In genomic region chr18:56068030-56068671, GRCh38 we compare ENCODE assay signal across 12 cellular contexts.
A peak's percentile ranks its signal among the peaks of the same experiment; 100 is the strongest.
DNase-seq lines count a peak whose midpoint lies in the region; ATAC-seq and TF ChIP-seq lines count a peak whose summit lies in the region.
"Had no signal": no experiment of that assay in that cellular context is flagged by ENCODE, and none has a peak within 500 bp of the region (broad histone marks: within the 10 kb centered on the region; RNA-seq: fewer than 3 reads in every experiment).

No MANE protein-coding gene starts in this region.

- H3K27me3 Mint-ChIP-seq in CD4-positive, alpha-beta T cell: no peaks in the 10 kb centered on the region

- TF ChIP-seq CTCF in heart right ventricle (IDR thresholded peaks at IDR 0.05): no peak
- no peak for TF ChIP-seq CTCF in foreskin keratinocyte (conservative IDR thresholded peaks at IDR 0.05)
- no peak for TF ChIP-seq CTCF in suprapubic skin (IDR thresholded peaks at IDR 0.05)
- TF ChIP-seq CTCF in CD4-positive, alpha-beta T cell (IDR thresholded peaks at IDR 0.05): no peak

- TF ChIP-seq POLR2A in suprapubic skin (IDR thresholded peaks at IDR 0.05): no peak

- H3K4me1 ChIP-seq in heart right ventricle (peaks cover 0 to 32% (median 8%) of the 10 kb centered on the region in 9 donors), right cardiac atrium (ENCODE audit: control insufficient read depth, insufficient read depth, low read length) (peaks cover 6% of the 10 kb centered on the region), foreskin keratinocyte (peaks cover 4% of the 10 kb centered on the region), suprapubic skin (peaks cover 19% of the 10 kb centered on the region)

- no peak overlapping the region for H3K4me3 Mint-ChIP-seq in CD4-positive, alpha-beta T cell

- POLR2A ChIA-PET in CD4-positive, alpha-beta T cell (lab: Charles Lee): no interaction called here

- H3K4me3 ChIP-seq in heart right ventricle (no peak overlapping the region), right cardiac atrium (ENCODE audit: low read length) (no peak overlapping the region), suprapubic skin (no peak overlapping the region)

- CTCF ChIA-PET in CD4-positive, alpha-beta T cell (lab: Charles Lee): no interaction called here

- peak overlapping the region in 8 of 10 donors; percentile 17 to 81 (median 38) for H3K27ac ChIP-seq in heart right ventricle
- H3K27ac ChIP-seq in right cardiac atrium (ENCODE audit: low read length): no peak overlapping the region
- peak overlapping the region; percentile 21 for H3K27ac ChIP-seq in foreskin keratinocyte
- peak overlapping the region; percentile 14 for H3K27ac ChIP-seq in suprapubic skin
- H3K27ac ChIP-seq in CD4-positive, alpha-beta T cell (ENCODE audit: low read depth, low read length): no peak overlapping the region

- H3K36me3 ChIP-seq in heart right ventricle: no peaks in the 10 kb centered on the region
- H3K36me3 ChIP-seq in suprapubic skin: no peaks in the 10 kb centered on the region

- TF ChIP-seq EP300 in suprapubic skin (IDR thresholded peaks at IDR 0.05): no peak

- intact Hi-C loops in heart right ventricle (cut with DNase I) (no loop called here), right cardiac atrium (cut with DNase I) (no loop called here)
- intact Hi-C loops in CD4-positive, alpha-beta T cell (cut with DNase I, micrococcal nuclease): no loop called here

- H3K9me3 ChIP-seq in heart right ventricle: peaks cover 0 to 21% (median 2%) of the 10 kb centered on the region in 11 donors
- no peaks in the 10 kb centered on the region for H3K9me3 ChIP-seq in right cardiac atrium (ENCODE audit: control insufficient read depth, low read length)
- no peaks in the 10 kb centered on the region for H3K9me3 ChIP-seq in suprapubic skin
- no peaks in the 10 kb centered on the region for H3K9me3 ChIP-seq in CD4-positive, alpha-beta T cell (ENCODE audit: control insufficient read depth, low read length)

- no peak overlapping the region for H3K27ac Mint-ChIP-seq in CD4-positive, alpha-beta T cell
- H3K27ac Mint-ChIP-seq: activated naive CD4-positive, alpha-beta T cell treated with anti-CD3 and anti-CD28 coated beads, Interleukin-2, amount 50 U/mL, for 72 hours had no signal

- peak in 1 of 2 donors; percentile 36 for DNase-seq in heart right ventricle
- no peak for DNase-seq in right cardiac atrium
- peak; percentile 85 to 92 for DNase-seq in foreskin keratinocyte
- DNase-seq in suprapubic skin (ENCODE audit: low spot score in 2 of 2): no peak
- DNase-seq in CD4-positive, alpha-beta T cell: no peak
- DNase-seq in NCI-H2029 treated with DMSO at 0.1 percent for 48 hours (lab: John Stamatoyannopoulos, UW): no peak
- DNase-seq: NCI-H187, small intestine, trophoblast cell had no signal

- H3K4me1 Mint-ChIP-seq in CD4-positive, alpha-beta T cell (ENCODE audit: low read depth): no peaks in the 10 kb centered on the region

- ATAC-seq in heart right ventricle: peak in 7 of 8 donors; percentile 29 to 64 (median 48)
- ATAC-seq in right cardiac atrium: no peak
- peak; percentile 85 for ATAC-seq in SK-N-SH treated with all-trans-retinoic acid at 6 μM for 48 hours
- peak; percentile 96 for ATAC-seq in foreskin keratinocyte
- ATAC-seq in CD4-positive, alpha-beta T cell (ENCODE audit: poor library complexity): no peak
- no peak for ATAC-seq in HG02642 (IDR thresholded peaks at IDR 0.05; ENCODE audit: poor library complexity, unreplicated experiment)
- ATAC-seq: activated naive CD4-positive, alpha-beta T cell treated with anti-CD3 and anti-CD28 coated beads, Interleukin-2, amount 50 U/mL, for 72 hours had no signal

- 59% methylated on average over 2 of the region's 2 CpGs for WGBS in heart right ventricle, 2 donors
- WGBS in right cardiac atrium: 62% methylated on average over 2 of the region's 2 CpGs
- WGBS in suprapubic skin: 70% methylated on average over 2 of the region's 2 CpGs

- no peaks in the 10 kb centered on the region for H3K36me3 Mint-ChIP-seq in CD4-positive, alpha-beta T cell (ENCODE audit: low read depth)
- H3K36me3 Mint-ChIP-seq: activated naive CD4-positive, alpha-beta T cell treated with anti-CD3 and anti-CD28 coated beads, Interleukin-2, amount 50 U/mL, for 72 hours had no signal

- H3K27me3 ChIP-seq in heart right ventricle (no peaks in the 10 kb centered on the region), right cardiac atrium (ENCODE audit: control insufficient read depth, insufficient read depth) (no peaks in the 10 kb centered on the region), foreskin keratinocyte (no peaks in the 10 kb centered on the region), suprapubic skin (no peaks in the 10 kb centered on the region)
- no peaks in the 10 kb centered on the region for H3K27me3 ChIP-seq in CD4-positive, alpha-beta T cell (ENCODE audit: control insufficient read depth, insufficient read depth, low read length)

- H3K9me3 Mint-ChIP-seq in CD4-positive, alpha-beta T cell: peaks cover 4% of the 10 kb centered on the region

TF ChIP-seq in SK-N-SH treated with all-trans-retinoic acid at 6 μM for 48 hours, 23 proteins besides CTCF, POLR2A, EP300 and RAD21:
- TF ChIP-seq TSHZ2 (CRISPR knock-in tag; IDR thresholded peaks at IDR 0.05) (no peak), CSDC2 (CRISPR knock-in tag; IDR thresholded peaks at IDR 0.05) (0 out of 2 replicates have a peak, but pooled peaks have one; percentile 36)
TF ChIP-seq in SK-N-SH treated with all-trans-retinoic acid at 6 μM for 48 hours: peak in this region for 1.

Comparison
In these comparisons a context has a peak if more than half of its experiments do, and no peak if none do; other contexts are left out.
1. ATAC-seq: peak in heart right ventricle (7 of 8), SK-N-SH treated with all-trans-retinoic acid at 6 μM for 48 hours (single experiment) and foreskin keratinocyte (single experiment); none in right cardiac atrium (0 of 2), CD4-positive, alpha-beta T cell (single experiment) and HG02642 (single experiment).
2. H3K27ac ChIP-seq: peak in heart right ventricle (8 of 10), foreskin keratinocyte (single experiment) and suprapubic skin (single experiment); none in right cardiac atrium (single experiment) and CD4-positive, alpha-beta T cell (single experiment).
3. DNase-seq: peak in foreskin keratinocyte (2 of 2); none in right cardiac atrium (0 of 3), suprapubic skin (0 of 2), CD4-positive, alpha-beta T cell (0 of 10) and NCI-H2029 treated with DMSO at 0.1 percent for 48 hours (single experiment).